In genomic region chrX:47302396-47302795, GRCh38 we compare ENCODE assay signal across 1 cellular context.
TF ChIP-seq lines count a peak whose summit lies in the region.

No MANE protein-coding gene starts in this region.

TF ChIP-seq in GM23338, 12 proteins besides CTCF, POLR2A, EP300 and RAD21:
- TF ChIP-seq ZNF462 (CRISPR knock-in tag; IDR thresholded peaks at IDR 0.05) (no peak), ZNF331 (CRISPR knock-in tag; IDR thresholded peaks at IDR 0.05; ENCODE audit: low read depth) (no peak), ZNF114 (CRISPR knock-in tag; IDR thresholded peaks at IDR 0.05) (no peak), REST (IDR thresholded peaks at IDR 0.05; ENCODE audit: unreplicated experiment) (no peak), STAT1 (IDR thresholded peaks at IDR 0.05; ENCODE audit: unreplicated experiment) (no peak), JUNB (IDR thresholded peaks at IDR 0.05; ENCODE audit: unreplicated experiment) (no peak), POLR2AphosphoS5 (IDR thresholded peaks at IDR 0.05; ENCODE audit: low read depth) (no peak), ETS1 (IDR thresholded peaks at IDR 0.05) (no peak), EZH2phosphoT487 (IDR thresholded peaks at IDR 0.05; ENCODE audit: unreplicated experiment) (no peak), CREB1 (CRISPR knock-in tag; IDR thresholded peaks at IDR 0.05; ENCODE audit: low read depth) (no peak), EZH2 (IDR thresholded peaks at IDR 0.05; ENCODE audit: low read depth, unreplicated experiment) (no peak), NANOG (IDR thresholded peaks at IDR 0.05; ENCODE audit: borderline replicate concordance) (no peak)
